Comparison of ENCODE assay signal across 1 cellular context in the genomic region with DNA sequence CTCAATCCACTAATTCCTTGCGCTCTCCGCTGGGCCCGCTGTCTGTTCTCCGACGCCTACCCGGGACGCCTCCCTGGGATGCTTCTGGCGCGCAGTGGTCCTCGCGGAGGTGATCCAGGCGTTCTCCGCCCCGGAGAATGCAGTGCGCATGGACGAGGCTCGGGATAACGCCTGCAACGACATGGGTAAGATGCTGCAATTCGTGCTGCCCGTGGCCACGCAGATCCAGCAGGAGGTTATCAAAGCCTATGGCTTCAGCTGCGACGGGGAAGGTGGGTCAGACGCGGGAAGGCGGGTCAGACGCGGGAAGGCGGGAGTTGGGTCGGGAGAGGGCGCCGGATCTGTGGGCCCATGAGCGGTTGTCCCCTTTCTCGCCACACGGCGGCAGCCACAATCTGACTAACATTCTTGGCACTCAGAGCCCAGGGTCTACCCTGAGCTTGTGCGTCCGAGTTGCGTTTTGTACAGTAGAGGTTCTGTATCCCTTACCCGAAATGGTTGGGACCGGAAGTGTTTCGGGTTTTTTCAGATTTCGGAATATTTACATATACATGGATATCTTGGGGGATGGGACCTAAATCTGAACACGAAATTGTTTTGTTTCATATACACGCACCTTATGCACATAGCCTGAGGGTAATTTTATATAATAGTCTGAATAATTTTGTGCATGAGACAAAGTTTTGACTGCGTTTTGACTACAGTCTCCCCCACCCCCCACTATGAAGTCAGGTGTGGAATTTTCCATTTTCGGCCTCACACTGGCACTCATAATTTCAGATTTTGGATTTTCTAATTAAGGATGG.
TF ChIP-seq lines count a peak whose summit lies in the region.

No MANE protein-coding gene starts in this region.

TF ChIP-seq in HepG2, 621 proteins besides CTCF, POLR2A, EP300 and RAD21 (continued from another document and continues in another):
- no peak for TF ChIP-seq NONO (IDR thresholded peaks at IDR 0.05)
- TF ChIP-seq NONO (CRISPR knock-in tag; conservative IDR thresholded peaks at IDR 0.05), result 0 out of 2 replicates have a peak, but pooled peaks have one; percentile 9
- TF ChIP-seq TARDBP (CRISPR knock-in tag; IDR thresholded peaks at IDR 0.05), result no peak; the same call in 1 of the 2 replicates
- TF ChIP-seq, protein P1, sequence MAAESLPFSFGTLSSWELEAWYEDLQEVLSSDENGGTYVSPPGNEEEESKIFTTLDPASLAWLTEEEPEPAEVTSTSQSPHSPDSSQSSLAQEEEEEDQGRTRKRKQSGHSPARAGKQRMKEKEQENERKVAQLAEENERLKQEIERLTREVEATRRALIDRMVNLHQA (CRISPR knock-in tag; IDR thresholded peaks at IDR 0.05), result no peak
- TF ChIP-seq ZKSCAN5 (CRISPR knock-in tag; IDR thresholded peaks at IDR 0.05), result no peak
- TF ChIP-seq SCMH1 (CRISPR knock-in tag; IDR thresholded peaks at IDR 0.05; ENCODE audit: borderline replicate concordance), result no peak
- peak; percentile 73 for TF ChIP-seq SALL2 (CRISPR knock-in tag; IDR thresholded peaks at IDR 0.05)
- TF ChIP-seq, protein P2, sequence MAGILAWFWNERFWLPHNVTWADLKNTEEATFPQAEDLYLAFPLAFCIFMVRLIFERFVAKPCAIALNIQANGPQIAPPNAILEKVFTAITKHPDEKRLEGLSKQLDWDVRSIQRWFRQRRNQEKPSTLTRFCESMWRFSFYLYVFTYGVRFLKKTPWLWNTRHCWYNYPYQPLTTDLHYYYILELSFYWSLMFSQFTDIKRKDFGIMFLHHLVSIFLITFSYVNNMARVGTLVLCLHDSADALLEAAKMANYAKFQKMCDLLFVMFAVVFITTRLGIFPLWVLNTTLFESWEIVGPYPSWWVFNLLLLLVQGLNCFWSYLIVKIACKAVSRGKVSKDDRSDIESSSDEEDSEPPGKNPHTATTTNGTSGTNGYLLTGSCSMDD (CRISPR knock-in tag; IDR thresholded peaks at IDR 0.05), result no peak
- peak; percentile 70; the same call in 1 of the 2 replicates for TF ChIP-seq ZNF557 (CRISPR knock-in tag; IDR thresholded peaks at IDR 0.05)
- TF ChIP-seq, protein P3, sequence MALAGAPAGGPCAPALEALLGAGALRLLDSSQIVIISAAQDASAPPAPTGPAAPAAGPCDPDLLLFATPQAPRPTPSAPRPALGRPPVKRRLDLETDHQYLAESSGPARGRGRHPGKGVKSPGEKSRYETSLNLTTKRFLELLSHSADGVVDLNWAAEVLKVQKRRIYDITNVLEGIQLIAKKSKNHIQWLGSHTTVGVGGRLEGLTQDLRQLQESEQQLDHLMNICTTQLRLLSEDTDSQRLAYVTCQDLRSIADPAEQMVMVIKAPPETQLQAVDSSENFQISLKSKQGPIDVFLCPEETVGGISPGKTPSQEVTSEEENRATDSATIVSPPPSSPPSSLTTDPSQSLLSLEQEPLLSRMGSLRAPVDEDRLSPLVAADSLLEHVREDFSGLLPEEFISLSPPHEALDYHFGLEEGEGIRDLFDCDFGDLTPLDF (CRISPR knock-in tag; IDR thresholded peaks at IDR 0.05), result peak; percentile 94
- no peak for TF ChIP-seq TBL1XR1 (IDR thresholded peaks at IDR 0.05; ENCODE audit: borderline replicate concordance, low read length, partially characterized antibody)
- peak; percentile 94; the same call in 1 of the 2 replicates for TF ChIP-seq ZFP90 (CRISPR knock-in tag; IDR thresholded peaks at IDR 0.05; ENCODE audit: borderline replicate concordance)
- peak; percentile 59; the same call in 1 of the 2 replicates for TF ChIP-seq DNMT3B (CRISPR knock-in tag; conservative IDR thresholded peaks at IDR 0.05)
- no peak for TF ChIP-seq RFX5 (IDR thresholded peaks at IDR 0.05; ENCODE audit: low read depth, low read length)
- TF ChIP-seq, protein P4, sequence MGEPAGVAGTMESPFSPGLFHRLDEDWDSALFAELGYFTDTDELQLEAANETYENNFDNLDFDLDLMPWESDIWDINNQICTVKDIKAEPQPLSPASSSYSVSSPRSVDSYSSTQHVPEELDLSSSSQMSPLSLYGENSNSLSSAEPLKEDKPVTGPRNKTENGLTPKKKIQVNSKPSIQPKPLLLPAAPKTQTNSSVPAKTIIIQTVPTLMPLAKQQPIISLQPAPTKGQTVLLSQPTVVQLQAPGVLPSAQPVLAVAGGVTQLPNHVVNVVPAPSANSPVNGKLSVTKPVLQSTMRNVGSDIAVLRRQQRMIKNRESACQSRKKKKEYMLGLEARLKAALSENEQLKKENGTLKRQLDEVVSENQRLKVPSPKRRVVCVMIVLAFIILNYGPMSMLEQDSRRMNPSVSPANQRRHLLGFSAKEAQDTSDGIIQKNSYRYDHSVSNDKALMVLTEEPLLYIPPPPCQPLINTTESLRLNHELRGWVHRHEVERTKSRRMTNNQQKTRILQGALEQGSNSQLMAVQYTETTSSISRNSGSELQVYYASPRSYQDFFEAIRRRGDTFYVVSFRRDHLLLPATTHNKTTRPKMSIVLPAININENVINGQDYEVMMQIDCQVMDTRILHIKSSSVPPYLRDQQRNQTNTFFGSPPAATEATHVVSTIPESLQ (CRISPR knock-in tag; conservative IDR thresholded peaks at IDR 0.05), result 0 out of 2 replicates have a peak, but pooled peaks have one; percentile 29
- TF ChIP-seq ZNF30 (CRISPR knock-in tag; IDR thresholded peaks at IDR 0.05), result no peak
- TF ChIP-seq ZNF136 (CRISPR knock-in tag; IDR thresholded peaks at IDR 0.05; ENCODE audit: low read depth), result no peak
- peak; percentile 65; the same call in 1 of the 2 replicates for TF ChIP-seq YEATS2 (CRISPR knock-in tag; IDR thresholded peaks at IDR 0.05; ENCODE audit: borderline replicate concordance)
- TF ChIP-seq ZNF383 (CRISPR knock-in tag; IDR thresholded peaks at IDR 0.05; ENCODE audit: borderline replicate concordance), result no peak
- TF ChIP-seq PCBP2 (optimal IDR thresholded peaks at IDR 0.05; ENCODE audit: low read depth, low read length, poor library complexity, severe bottlenecking), result no peak
- 0 out of 2 replicates have a peak, but pooled peaks have one; percentile 6 for TF ChIP-seq SOX5 (CRISPR knock-in tag; IDR thresholded peaks at IDR 0.05; ENCODE audit: borderline replicate concordance)
- TF ChIP-seq, protein P5, sequence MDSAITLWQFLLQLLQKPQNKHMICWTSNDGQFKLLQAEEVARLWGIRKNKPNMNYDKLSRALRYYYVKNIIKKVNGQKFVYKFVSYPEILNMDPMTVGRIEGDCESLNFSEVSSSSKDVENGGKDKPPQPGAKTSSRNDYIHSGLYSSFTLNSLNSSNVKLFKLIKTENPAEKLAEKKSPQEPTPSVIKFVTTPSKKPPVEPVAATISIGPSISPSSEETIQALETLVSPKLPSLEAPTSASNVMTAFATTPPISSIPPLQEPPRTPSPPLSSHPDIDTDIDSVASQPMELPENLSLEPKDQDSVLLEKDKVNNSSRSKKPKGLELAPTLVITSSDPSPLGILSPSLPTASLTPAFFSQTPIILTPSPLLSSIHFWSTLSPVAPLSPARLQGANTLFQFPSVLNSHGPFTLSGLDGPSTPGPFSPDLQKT (CRISPR knock-in tag; IDR thresholded peaks at IDR 0.05; ENCODE audit: borderline replicate concordance), result 0 out of 2 replicates have a peak, but pooled peaks have one; percentile 42
- TF ChIP-seq, protein P6, sequence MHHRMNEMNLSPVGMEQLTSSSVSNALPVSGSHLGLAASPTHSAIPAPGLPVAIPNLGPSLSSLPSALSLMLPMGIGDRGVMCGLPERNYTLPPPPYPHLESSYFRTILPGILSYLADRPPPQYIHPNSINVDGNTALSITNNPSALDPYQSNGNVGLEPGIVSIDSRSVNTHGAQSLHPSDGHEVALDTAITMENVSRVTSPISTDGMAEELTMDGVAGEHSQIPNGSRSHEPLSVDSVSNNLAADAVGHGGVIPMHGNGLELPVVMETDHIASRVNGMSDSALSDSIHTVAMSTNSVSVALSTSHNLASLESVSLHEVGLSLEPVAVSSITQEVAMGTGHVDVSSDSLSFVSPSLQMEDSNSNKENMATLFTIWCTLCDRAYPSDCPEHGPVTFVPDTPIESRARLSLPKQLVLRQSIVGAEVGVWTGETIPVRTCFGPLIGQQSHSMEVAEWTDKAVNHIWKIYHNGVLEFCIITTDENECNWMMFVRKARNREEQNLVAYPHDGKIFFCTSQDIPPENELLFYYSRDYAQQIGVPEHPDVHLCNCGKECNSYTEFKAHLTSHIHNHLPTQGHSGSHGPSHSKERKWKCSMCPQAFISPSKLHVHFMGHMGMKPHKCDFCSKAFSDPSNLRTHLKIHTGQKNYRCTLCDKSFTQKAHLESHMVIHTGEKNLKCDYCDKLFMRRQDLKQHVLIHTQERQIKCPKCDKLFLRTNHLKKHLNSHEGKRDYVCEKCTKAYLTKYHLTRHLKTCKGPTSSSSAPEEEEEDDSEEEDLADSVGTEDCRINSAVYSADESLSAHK (CRISPR knock-in tag; IDR thresholded peaks at IDR 0.05; ENCODE audit: borderline replicate concordance), result no peak
- TF ChIP-seq, protein P7, sequence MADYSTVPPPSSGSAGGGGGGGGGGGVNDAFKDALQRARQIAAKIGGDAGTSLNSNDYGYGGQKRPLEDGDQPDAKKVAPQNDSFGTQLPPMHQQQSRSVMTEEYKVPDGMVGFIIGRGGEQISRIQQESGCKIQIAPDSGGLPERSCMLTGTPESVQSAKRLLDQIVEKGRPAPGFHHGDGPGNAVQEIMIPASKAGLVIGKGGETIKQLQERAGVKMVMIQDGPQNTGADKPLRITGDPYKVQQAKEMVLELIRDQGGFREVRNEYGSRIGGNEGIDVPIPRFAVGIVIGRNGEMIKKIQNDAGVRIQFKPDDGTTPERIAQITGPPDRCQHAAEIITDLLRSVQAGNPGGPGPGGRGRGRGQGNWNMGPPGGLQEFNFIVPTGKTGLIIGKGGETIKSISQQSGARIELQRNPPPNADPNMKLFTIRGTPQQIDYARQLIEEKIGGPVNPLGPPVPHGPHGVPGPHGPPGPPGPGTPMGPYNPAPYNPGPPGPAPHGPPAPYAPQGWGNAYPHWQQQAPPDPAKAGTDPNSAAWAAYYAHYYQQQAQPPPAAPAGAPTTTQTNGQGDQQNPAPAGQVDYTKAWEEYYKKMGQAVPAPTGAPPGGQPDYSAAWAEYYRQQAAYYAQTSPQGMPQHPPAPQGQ (CRISPR knock-in tag; IDR thresholded peaks at IDR 0.05; ENCODE audit: borderline replicate concordance), result no peak
- TF ChIP-seq CBX2 (IDR thresholded peaks at IDR 0.05; ENCODE audit: low read depth, low read length), result no peak
- no peak for TF ChIP-seq CBX2 (CRISPR knock-in tag; IDR thresholded peaks at IDR 0.05; ENCODE audit: low read depth)
- TF ChIP-seq CBX5 (CRISPR knock-in tag; IDR thresholded peaks at IDR 0.05; ENCODE audit: borderline replicate concordance), result no peak; the same call in 1 of the 2 replicates
- no peak for TF ChIP-seq ZNF446 (CRISPR knock-in tag; IDR thresholded peaks at IDR 0.05)
- TF ChIP-seq ZNF777 (CRISPR knock-in tag; IDR thresholded peaks at IDR 0.05), result peak; percentile 80
- TF ChIP-seq ZNF367 (CRISPR knock-in tag; IDR thresholded peaks at IDR 0.05; ENCODE audit: borderline replicate concordance), result no peak
- TF ChIP-seq ZKSCAN1 (IDR thresholded peaks at IDR 0.05; ENCODE audit: low read length), result no peak
- TF ChIP-seq, protein P8, sequence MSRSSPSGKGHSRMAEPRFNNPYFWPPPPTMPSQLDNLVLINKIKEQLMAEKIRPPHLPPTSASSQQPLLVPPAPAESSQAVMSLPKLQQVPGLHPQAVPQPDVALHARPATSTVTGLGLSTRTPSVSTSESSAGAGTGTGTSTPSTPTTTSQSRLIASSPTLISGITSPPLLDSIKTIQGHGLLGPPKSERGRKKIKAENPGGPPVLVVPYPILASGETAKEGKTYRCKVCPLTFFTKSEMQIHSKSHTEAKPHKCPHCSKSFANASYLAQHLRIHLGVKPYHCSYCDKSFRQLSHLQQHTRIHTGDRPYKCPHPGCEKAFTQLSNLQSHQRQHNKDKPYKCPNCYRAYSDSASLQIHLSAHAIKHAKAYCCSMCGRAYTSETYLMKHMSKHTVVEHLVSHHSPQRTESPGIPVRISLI (CRISPR knock-in tag; IDR thresholded peaks at IDR 0.05; ENCODE audit: borderline replicate concordance), result peak; percentile 17; the same call in 1 of the 2 replicates
- TF ChIP-seq, protein P9, sequence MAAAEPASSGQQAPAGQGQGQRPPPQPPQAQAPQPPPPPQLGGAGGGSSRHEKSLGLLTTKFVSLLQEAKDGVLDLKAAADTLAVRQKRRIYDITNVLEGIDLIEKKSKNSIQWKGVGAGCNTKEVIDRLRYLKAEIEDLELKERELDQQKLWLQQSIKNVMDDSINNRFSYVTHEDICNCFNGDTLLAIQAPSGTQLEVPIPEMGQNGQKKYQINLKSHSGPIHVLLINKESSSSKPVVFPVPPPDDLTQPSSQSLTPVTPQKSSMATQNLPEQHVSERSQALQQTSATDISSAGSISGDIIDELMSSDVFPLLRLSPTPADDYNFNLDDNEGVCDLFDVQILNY (CRISPR knock-in tag; conservative IDR thresholded peaks at IDR 0.05), result 0 out of 2 replicates have a peak, but pooled peaks have one; percentile 55
- TF ChIP-seq NFKB2 (CRISPR knock-in tag; IDR thresholded peaks at IDR 0.05; ENCODE audit: borderline replicate concordance), result peak; percentile 79; the same call in 1 of the 2 replicates
- no peak; the same call in 1 of the 2 replicates for TF ChIP-seq THAP11 (CRISPR knock-in tag; IDR thresholded peaks at IDR 0.05)
- TF ChIP-seq, protein P10, sequence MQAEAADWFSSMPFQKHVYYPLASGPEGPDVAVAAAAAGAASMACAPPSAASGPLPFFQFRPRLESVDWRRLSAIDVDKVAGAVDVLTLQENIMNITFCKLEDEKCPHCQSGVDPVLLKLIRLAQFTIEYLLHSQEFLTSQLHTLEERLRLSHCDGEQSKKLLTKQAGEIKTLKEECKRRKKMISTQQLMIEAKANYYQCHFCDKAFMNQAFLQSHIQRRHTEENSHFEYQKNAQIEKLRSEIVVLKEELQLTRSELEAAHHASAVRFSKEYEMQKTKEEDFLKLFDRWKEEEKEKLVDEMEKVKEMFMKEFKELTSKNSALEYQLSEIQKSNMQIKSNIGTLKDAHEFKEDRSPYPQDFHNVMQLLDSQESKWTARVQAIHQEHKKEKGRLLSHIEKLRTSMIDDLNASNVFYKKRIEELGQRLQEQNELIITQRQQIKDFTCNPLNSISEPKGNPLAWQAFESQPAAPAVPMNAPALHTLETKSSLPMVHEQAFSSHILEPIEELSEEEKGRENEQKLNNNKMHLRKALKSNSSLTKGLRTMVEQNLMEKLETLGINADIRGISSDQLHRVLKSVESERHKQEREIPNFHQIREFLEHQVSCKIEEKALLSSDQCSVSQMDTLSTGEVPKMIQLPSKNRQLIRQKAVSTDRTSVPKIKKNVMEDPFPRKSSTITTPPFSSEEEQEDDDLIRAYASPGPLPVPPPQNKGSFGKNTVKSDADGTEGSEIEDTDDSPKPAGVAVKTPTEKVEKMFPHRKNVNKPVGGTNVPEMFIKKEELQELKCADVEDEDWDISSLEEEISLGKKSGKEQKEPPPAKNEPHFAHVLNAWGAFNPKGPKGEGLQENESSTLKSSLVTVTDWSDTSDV (CRISPR knock-in tag; IDR thresholded peaks at IDR 0.05), result no peak
- 0 out of 2 replicates have a peak, but pooled peaks have one; percentile 14 for TF ChIP-seq ELF1 (CRISPR knock-in tag; IDR thresholded peaks at IDR 0.05)
- peak; percentile 67; the same call in 1 of the 2 replicates for TF ChIP-seq ZNF225 (CRISPR knock-in tag; IDR thresholded peaks at IDR 0.05)
